In genomic region chr20:35405775-35406174, GRCh38 we compare ENCODE assay signal across 18 cellular contexts. TPM values are rescaled to one million over a fixed set of nuclear protein-coding genes. Genes with fewer than 3 reads are reported as not detected.
A peak's percentile ranks its signal among the peaks of the same experiment; 100 is the strongest.
DNase-seq lines count a peak whose midpoint lies in the region; ATAC-seq and TF ChIP-seq lines count a peak whose summit lies in the region.
"Had no signal": no experiment of that assay in that cellular context is flagged by ENCODE, and none has a peak within 500 bp of the region (broad histone marks: within the 10 kb centered on the region; RNA-seq: fewer than 3 reads in every experiment).

No MANE protein-coding gene starts in this region.

- ATAC-seq in HG02973 (IDR thresholded peaks at IDR 0.05; ENCODE audit: unreplicated experiment) = no peak
- no peak for ATAC-seq in CD4-positive, alpha-beta T cell (ENCODE audit: poor library complexity)
- ATAC-seq: HCT116 had no signal

- H3K4me3 ChIP-seq in HEK293 (ENCODE audit: low read depth, low read length) = no peak overlapping the region
- H3K4me3 ChIP-seq: BLaER1 treated with 17β-estradiol and CSF1 and Interleukin-3, amounts not matched to agents 10 nM and 100 nM had no signal

- CTCF ChIA-PET in activated naive CD4-positive, alpha-beta T cell treated with anti-CD3 and anti-CD28 coated beads, Interleukin-2, amount 10 ng/mL, durations not matched to agents 7 days and 5 days (lab: Charles Lee) = interaction anchor here (1.0 kb wide), 1 partner anchor 102 kb away, joined by 3 read pairs; no protein-coding TSS in a partner anchor
- CTCF ChIA-PET in HEK293 (lab: Yijun Ruan, JAX) = interaction anchor here (1.5 kb wide), 1 partner anchor 42 kb away, joined by 3 read pairs; no protein-coding TSS in a partner anchor
- CTCF ChIA-PET in RWPE1 (lab: Yijun Ruan, JAX) = interaction anchor here (1.0 kb wide), 1 partner anchor 41 kb away, joined by 3 read pairs; no protein-coding TSS in a partner anchor
- CTCF ChIA-PET in CD4-positive, alpha-beta T cell (lab: Charles Lee) = no interaction called here

- peak overlapping the region; percentile 68 for H3K27ac Mint-ChIP-seq in activated naive CD4-positive, alpha-beta T cell treated with anti-CD3 and anti-CD28 coated beads, Interleukin-2, amount 50 U/mL, for 24 hours
- no peak overlapping the region for H3K27ac Mint-ChIP-seq in activated naive CD4-positive, alpha-beta T cell treated with anti-CD3 and anti-CD28 coated beads, Interleukin-2, amount 10 ng/mL, durations not matched to agents 7 days and 5 days
- H3K27ac Mint-ChIP-seq in CD4-positive, alpha-beta T cell = no peak overlapping the region
- H3K27ac Mint-ChIP-seq: B cell had no signal

- no peaks in the 10 kb centered on the region for H3K27me3 Mint-ChIP-seq in activated naive CD4-positive, alpha-beta T cell treated with anti-CD3 and anti-CD28 coated beads, Interleukin-2, amount 50 U/mL, for 24 hours
- no peaks in the 10 kb centered on the region for H3K27me3 Mint-ChIP-seq in activated naive CD4-positive, alpha-beta T cell treated with anti-CD3 and anti-CD28 coated beads, Interleukin-2, amount 10 ng/mL, durations not matched to agents 7 days and 5 days
- no peaks in the 10 kb centered on the region for H3K27me3 Mint-ChIP-seq in CD4-positive, alpha-beta T cell
- H3K27me3 Mint-ChIP-seq: B cell; CD8-positive, alpha-beta memory T cell had no signal

- DNase-seq in activated naive CD4-positive, alpha-beta T cell treated with anti-CD3 and anti-CD28 coated beads, Interleukin-2, amount 10 ng/mL, durations not matched to agents 7 days and 5 days = no peak
- DNase-seq in Caki2 (ENCODE audit: low read depth) (peak; percentile 5), RWPE1 (ENCODE audit: low spot score) (no peak), NCI-H1436 treated with DMSO at 0.1 percent for 48 hours (lab: John Stamatoyannopoulos, UW) (no peak)
- DNase-seq in CD4-positive, alpha-beta T cell = no peak
- DNase-seq: CD8-positive, alpha-beta memory T cell; COR-L47; DMS153; DMS79; GDM1; GOT3; H7 had no signal

- TF ChIP-seq CTCF in HEK293 (tag by site-specific recombination; IDR thresholded peaks at IDR 0.05) (no peak), RWPE1 (conservative IDR thresholded peaks at IDR 0.05; ENCODE audit: low read depth) (no peak)
- no peak for TF ChIP-seq CTCF in CD4-positive, alpha-beta T cell (IDR thresholded peaks at IDR 0.05)

- H3K36me3 Mint-ChIP-seq in activated naive CD4-positive, alpha-beta T cell treated with anti-CD3 and anti-CD28 coated beads, Interleukin-2, amount 50 U/mL, for 24 hours = peaks cover 24% of the 10 kb centered on the region
- peaks cover 46% of the 10 kb centered on the region for H3K36me3 Mint-ChIP-seq in activated naive CD4-positive, alpha-beta T cell treated with anti-CD3 and anti-CD28 coated beads, Interleukin-2, amount 10 ng/mL, durations not matched to agents 7 days and 5 days
- H3K36me3 Mint-ChIP-seq in CD4-positive, alpha-beta T cell (ENCODE audit: low read depth) = peaks cover 54% of the 10 kb centered on the region

- H3K36me3 ChIP-seq in HEK293 (ENCODE audit: control insufficient read depth in 2 of 2, insufficient read depth in 1 of 2, low read length in 2 of 2) = peaks cover 32 to 51% of the 10 kb centered on the region in 2 experiments

- H3K9me3 Mint-ChIP-seq in activated naive CD4-positive, alpha-beta T cell treated with anti-CD3 and anti-CD28 coated beads, Interleukin-2, amount 50 U/mL, for 24 hours = peaks cover 6% of the 10 kb centered on the region
- peaks cover 6% of the 10 kb centered on the region for H3K9me3 Mint-ChIP-seq in activated naive CD4-positive, alpha-beta T cell treated with anti-CD3 and anti-CD28 coated beads, Interleukin-2, amount 10 ng/mL, durations not matched to agents 7 days and 5 days
- peaks cover 6% of the 10 kb centered on the region for H3K9me3 Mint-ChIP-seq in CD4-positive, alpha-beta T cell

- intact Hi-C loops in CD4-positive, alpha-beta T cell (cut with DNase I, micrococcal nuclease) = no loop called here

- in situ Hi-C loops in Caki2 (cut with HindIII; ENCODE audit: low pct_unique_long_range_greater_than_20kb, low sequenced_read_pairs) = no loop called here

- POLR2A ChIA-PET in HEK293 (lab: Yijun Ruan, JAX) (no interaction called here), RWPE1 (lab: Yijun Ruan, JAX; ENCODE audit: low non-redundant PET) (no interaction called here)
- POLR2A ChIA-PET in CD4-positive, alpha-beta T cell (lab: Charles Lee) = no interaction called here

- no peak overlapping the region for H3K27ac ChIP-seq in HEK293 (ENCODE audit: extremely low read depth, low read depth, low read length)
- H3K27ac ChIP-seq in RWPE1 = 0 out of 2 replicates have a peak overlapping the region, but pooled peaks have one; percentile 24
- H3K27ac ChIP-seq in CD4-positive, alpha-beta T cell (ENCODE audit: low read depth, low read length) = no peak overlapping the region
- H3K27ac ChIP-seq: BLaER1 treated with 17β-estradiol and CSF1 and Interleukin-3, amounts not matched to agents 10 nM and 100 nM had no signal

- H3K4me1 Mint-ChIP-seq in activated naive CD4-positive, alpha-beta T cell treated with anti-CD3 and anti-CD28 coated beads, Interleukin-2, amount 50 U/mL, for 24 hours = peaks cover 23% of the 10 kb centered on the region
- H3K4me1 Mint-ChIP-seq in activated naive CD4-positive, alpha-beta T cell treated with anti-CD3 and anti-CD28 coated beads, Interleukin-2, amount 10 ng/mL, durations not matched to agents 7 days and 5 days = peaks cover 31% of the 10 kb centered on the region
- H3K4me1 Mint-ChIP-seq in CD4-positive, alpha-beta T cell (ENCODE audit: low read depth) = peaks cover 22% of the 10 kb centered on the region

- no peaks in the 10 kb centered on the region for H3K9me3 ChIP-seq in HEK293 (ENCODE audit: control insufficient read depth, insufficient read depth, low read depth, low read length)
- H3K9me3 ChIP-seq in CD4-positive, alpha-beta T cell (ENCODE audit: control insufficient read depth, low read length) = peaks cover 10% of the 10 kb centered on the region

- no peaks in the 10 kb centered on the region for H3K4me1 ChIP-seq in HEK293 (ENCODE audit: control insufficient read depth, insufficient read depth, low read length)

- no peak overlapping the region for H3K4me3 Mint-ChIP-seq in activated naive CD4-positive, alpha-beta T cell treated with anti-CD3 and anti-CD28 coated beads, Interleukin-2, amount 50 U/mL, for 24 hours
- no peak overlapping the region for H3K4me3 Mint-ChIP-seq in activated naive CD4-positive, alpha-beta T cell treated with anti-CD3 and anti-CD28 coated beads, Interleukin-2, amount 10 ng/mL, durations not matched to agents 7 days and 5 days
- no peak overlapping the region for H3K4me3 Mint-ChIP-seq in CD4-positive, alpha-beta T cell
- H3K4me3 Mint-ChIP-seq: B cell had no signal

- no peaks in the 10 kb centered on the region for H3K27me3 ChIP-seq in CD4-positive, alpha-beta T cell (ENCODE audit: control insufficient read depth, insufficient read depth, low read length)
- H3K27me3 ChIP-seq: BLaER1 treated with 17β-estradiol and CSF1 and Interleukin-3, amounts not matched to agents 10 nM and 100 nM had no signal

TF ChIP-seq in HEK293, 187 proteins besides CTCF, POLR2A, EP300 and RAD21:
- TF ChIP-seq ZNF184 (tag by site-specific recombination; IDR thresholded peaks at IDR 0.05) (no peak), ZNF830 (tag by site-specific recombination; IDR thresholded peaks at IDR 0.05; ENCODE audit: low read depth) (no peak), ZNF133 (tag by site-specific recombination; IDR thresholded peaks at IDR 0.05) (peak; percentile 90)
- TF ChIP-seq, protein P1, sequence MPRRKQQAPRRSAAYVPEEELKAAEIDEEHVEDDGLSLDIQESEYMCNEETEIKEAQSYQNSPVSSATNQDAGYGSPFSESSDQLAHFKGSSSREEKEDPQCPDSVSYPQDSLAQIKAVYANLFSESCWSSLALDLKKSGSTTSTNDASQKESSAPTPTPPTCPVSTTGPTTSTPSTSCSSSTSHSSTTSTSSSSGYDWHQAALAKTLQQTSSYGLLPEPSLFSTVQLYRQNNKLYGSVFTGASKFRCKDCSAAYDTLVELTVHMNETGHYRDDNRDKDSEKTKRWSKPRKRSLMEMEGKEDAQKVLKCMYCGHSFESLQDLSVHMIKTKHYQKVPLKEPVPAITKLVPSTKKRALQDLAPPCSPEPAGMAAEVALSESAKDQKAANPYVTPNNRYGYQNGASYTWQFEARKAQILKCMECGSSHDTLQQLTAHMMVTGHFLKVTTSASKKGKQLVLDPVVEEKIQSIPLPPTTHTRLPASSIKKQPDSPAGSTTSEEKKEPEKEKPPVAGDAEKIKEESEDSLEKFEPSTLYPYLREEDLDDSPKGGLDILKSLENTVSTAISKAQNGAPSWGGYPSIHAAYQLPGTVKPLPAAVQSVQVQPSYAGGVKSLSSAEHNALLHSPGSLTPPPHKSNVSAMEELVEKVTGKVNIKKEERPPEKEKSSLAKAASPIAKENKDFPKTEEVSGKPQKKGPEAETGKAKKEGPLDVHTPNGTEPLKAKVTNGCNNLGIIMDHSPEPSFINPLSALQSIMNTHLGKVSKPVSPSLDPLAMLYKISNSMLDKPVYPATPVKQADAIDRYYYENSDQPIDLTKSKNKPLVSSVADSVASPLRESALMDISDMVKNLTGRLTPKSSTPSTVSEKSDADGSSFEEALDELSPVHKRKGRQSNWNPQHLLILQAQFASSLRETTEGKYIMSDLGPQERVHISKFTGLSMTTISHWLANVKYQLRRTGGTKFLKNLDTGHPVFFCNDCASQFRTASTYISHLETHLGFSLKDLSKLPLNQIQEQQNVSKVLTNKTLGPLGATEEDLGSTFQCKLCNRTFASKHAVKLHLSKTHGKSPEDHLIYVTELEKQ (tag by site-specific recombination; IDR thresholded peaks at IDR 0.05; ENCODE audit: borderline replicate concordance) = no peak
TF ChIP-seq in HEK293: peak in this region for 1.

RNA-seq across cellular contexts. Expression of gene UQCC1, which starts 6.0 kb away (rescaled TPM):
- 54.9 and 59.4 TPM in 2 replicates for total RNA-seq in Caki2 (2014; rRNA removed; shearing (Covaris generic); ENCODE audit: low replicate concordance)
- 10 to 100 TPM; 18.7 to 19.9 TPM for total RNA-seq in CD4-positive, alpha-beta T cell

RNA-seq across cellular contexts. Expression of gene GDF5, which starts 32.3 kb away (rescaled TPM):
- total RNA-seq in Caki2 (2014; rRNA removed; shearing (Covaris generic); ENCODE audit: low replicate concordance) = 1.1 TPM in 1 of 2 replicates, not detected in the other
- total RNA-seq in CD4-positive, alpha-beta T cell = not detected
- total RNA-seq: B cell; CD8-positive, alpha-beta memory T cell had no signal

RNA-seq across cellular contexts. Expression of gene CEP250, which starts 49.6 kb away (rescaled TPM):
- total RNA-seq in Caki2 (2014; rRNA removed; shearing (Covaris generic); ENCODE audit: low replicate concordance) = 14.8 and 23.2 TPM in 2 replicates
- 10 to 100 TPM; 27.6 to 33.1 TPM for total RNA-seq in CD4-positive, alpha-beta T cell
